22 cellular contexts compared by ENCODE assay signal in the genomic region with DNA sequence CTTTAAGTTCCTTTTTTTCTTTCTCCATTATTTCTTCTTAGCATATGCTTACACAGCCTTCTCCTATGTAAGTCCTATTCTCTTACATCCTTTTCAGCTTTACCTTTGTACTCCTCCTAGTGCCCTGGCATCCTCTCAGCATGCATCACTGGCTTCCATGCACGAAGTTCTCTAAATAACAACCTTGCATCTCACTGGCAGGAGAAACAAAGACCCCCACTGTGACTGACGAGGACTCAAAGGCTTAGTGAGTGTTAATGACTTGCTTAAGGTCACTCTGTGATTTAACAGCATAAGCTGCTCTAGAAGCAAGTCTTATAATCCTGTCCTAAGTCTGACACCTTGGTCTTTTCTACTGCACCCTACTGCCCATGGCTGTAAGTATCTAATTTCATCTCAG.
"Had no signal": no experiment of that assay in that cellular context is flagged by ENCODE, and none has a peak within 500 bp of the region (broad histone marks: within the 10 kb centered on the region; RNA-seq: fewer than 3 reads in every experiment).

No MANE protein-coding gene starts in this region.

- DNase-seq: effector memory CD8-positive, alpha-beta T cell; esophagus squamous epithelium; foreskin fibroblast; glutamatergic neuron; islet precursor cell; mammary epithelial cell; natural killer cell; nucleus accumbens; ovary; right cardiac atrium; small intestine; stimulated activated CD4-positive, alpha-beta T cell treated with anti-CD3 and anti-CD28 coated beads, Interleukin-12 subunit alpha, Interleukin-12 subunit beta, amount 100 ng/mL, for 4 hours; stimulated activated CD4-positive, alpha-beta T cell treated with anti-CD3 and anti-CD28 coated beads, Interleukin-2, amount 100 ng/mL, for 48 hours; stimulated activated naive CD4-positive, alpha-beta T cell treated with Interleukin-2 at 50 U/mL for 16 hours; thyroid gland had no signal

- ATAC-seq: effector memory CD8-positive, alpha-beta T cell; gastroesophageal sphincter; left lobe of liver; natural killer cell; right cardiac atrium had no signal

- H3K9me3 ChIP-seq: esophagus squamous epithelium, gastroesophageal sphincter, ovary, suprapubic skin, thyroid gland had no signal

- H3K9me3 Mint-ChIP-seq: type B pancreatic cell had no signal

- H3K27me3 ChIP-seq: esophagus squamous epithelium, gastroesophageal sphincter, ovary, suprapubic skin, thyroid gland had no signal

- H3K27me3 Mint-ChIP-seq: dendritic cell treated with granulocyte-macrophage colony-stimulating factor and Interleukin-4, amounts not matched to agents 40 ng/mL and 50 ng/mL, for 4 days; effector memory CD8-positive, alpha-beta T cell had no signal

- H3K4me1 ChIP-seq: esophagus squamous epithelium, gastroesophageal sphincter, suprapubic skin, thyroid gland had no signal

- H3K4me1 Mint-ChIP-seq: mesothelial cell of epicardium, natural killer cell had no signal

- H3K27ac ChIP-seq: esophagus squamous epithelium, gastroesophageal sphincter, ovary, suprapubic skin, thyroid gland had no signal

- H3K36me3 ChIP-seq: esophagus squamous epithelium, gastroesophageal sphincter, ovary, suprapubic skin, thyroid gland had no signal

- H3K27ac Mint-ChIP-seq: dendritic cell treated with granulocyte-macrophage colony-stimulating factor and Interleukin-4, amounts not matched to agents 40 ng/mL and 50 ng/mL, for 4 days; effector memory CD8-positive, alpha-beta T cell; mesothelial cell of epicardium; natural killer cell; type B pancreatic cell had no signal

- H3K4me3 ChIP-seq: esophagus squamous epithelium, gastroesophageal sphincter, ovary, suprapubic skin, thyroid gland had no signal

- H3K4me3 Mint-ChIP-seq: dendritic cell treated with granulocyte-macrophage colony-stimulating factor and Interleukin-4, amounts not matched to agents 40 ng/mL and 50 ng/mL, for 4 days; effector memory CD8-positive, alpha-beta T cell; mesothelial cell of epicardium; natural killer cell; neural crest cell; type B pancreatic cell had no signal

- H3K36me3 Mint-ChIP-seq: mesothelial cell of epicardium, natural killer cell, type B pancreatic cell had no signal
